ENCODE assay signal across 1 cellular context in the genomic region with DNA sequence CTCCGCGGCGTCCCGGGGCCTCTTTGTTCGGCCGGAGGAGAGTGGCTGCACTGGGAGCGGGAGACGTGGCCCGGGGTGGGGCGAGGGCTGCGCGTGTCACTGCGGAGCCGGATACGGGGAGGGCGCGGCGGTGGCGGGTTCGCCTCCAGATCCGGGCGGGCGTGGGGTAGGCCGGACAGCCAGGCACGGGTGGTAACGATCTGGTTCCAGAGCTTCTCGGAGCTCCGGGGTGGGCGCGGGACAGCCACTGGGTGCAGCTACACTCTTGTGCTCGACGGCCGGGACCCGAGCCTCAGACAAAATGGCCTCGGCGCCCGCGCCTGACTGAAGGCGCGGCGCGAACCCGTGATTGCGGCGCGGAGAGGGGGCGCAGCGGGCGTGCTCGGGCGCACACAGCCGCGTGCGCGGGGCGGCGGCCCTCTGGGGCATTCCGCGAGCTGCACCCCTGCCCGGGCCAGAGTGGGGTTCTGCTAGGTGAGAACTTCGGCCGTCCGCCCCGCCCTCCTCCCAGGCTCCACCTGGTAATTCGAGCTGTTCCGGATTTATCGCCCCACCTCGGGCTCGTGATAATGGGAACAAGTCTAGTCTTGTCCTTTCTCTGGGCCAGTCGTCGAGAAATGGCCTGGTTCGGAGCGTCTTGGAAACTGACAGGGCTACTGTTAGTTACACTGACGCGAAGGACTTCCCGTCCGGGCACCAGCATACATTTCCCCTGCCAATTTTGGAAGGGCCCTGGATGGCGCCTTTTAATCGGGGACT.
TF ChIP-seq lines count a peak whose summit lies in the region.

No MANE protein-coding gene starts in this region.

TF ChIP-seq in HepG2, 621 proteins besides CTCF, POLR2A, EP300 and RAD21 (continued from another document and continues in another):
- TF ChIP-seq SNAI1 (CRISPR knock-in tag; IDR thresholded peaks at IDR 0.05; ENCODE audit: borderline replicate concordance) (peak; percentile 69; the same call in 1 of the 2 replicates), MXI1 (IDR thresholded peaks at IDR 0.05; ENCODE audit: borderline replicate concordance, low read depth, low read length) (no peak), HOMEZ (CRISPR knock-in tag; IDR thresholded peaks at IDR 0.05; ENCODE audit: low read depth) (peak; percentile 50; the same call in 1 of the 2 replicates), BCL6 (CRISPR knock-in tag; IDR thresholded peaks at IDR 0.05) (0 out of 2 replicates have a peak, but pooled peaks have one; percentile 27), NFIC (IDR thresholded peaks at IDR 0.05; ENCODE audit: low read length) (peak; percentile 14; the same call in 1 of the 2 replicates), ZFP36L1 (CRISPR knock-in tag; IDR thresholded peaks at IDR 0.05) (no peak), NAIF1 (CRISPR knock-in tag; IDR thresholded peaks at IDR 0.05; ENCODE audit: borderline replicate concordance) (peak; percentile 69), AGO2 (optimal IDR thresholded peaks at IDR 0.05; ENCODE audit: low read depth, low read length) (peak; percentile 100), THAP7 (CRISPR knock-in tag; IDR thresholded peaks at IDR 0.05) (peak; percentile 43; the same call in 1 of the 2 replicates), ZNF414 (CRISPR knock-in tag; IDR thresholded peaks at IDR 0.05) (no peak), ZNF557 (CRISPR knock-in tag; IDR thresholded peaks at IDR 0.05) (no peak), TBP (CRISPR knock-in tag; IDR thresholded peaks at IDR 0.05) (no peak; the same call in 1 of the 2 replicates), JUN (CRISPR knock-in tag; IDR thresholded peaks at IDR 0.05) (no peak), TFE3 (CRISPR knock-in tag; IDR thresholded peaks at IDR 0.05) (peak; percentile 85), NFKBIZ (CRISPR knock-in tag; IDR thresholded peaks at IDR 0.05) (0 out of 2 replicates have a peak, but pooled peaks have one; percentile 47), ZNF691 (CRISPR knock-in tag; IDR thresholded peaks at IDR 0.05; ENCODE audit: borderline replicate concordance, low read depth) (peak; percentile 75; the same call in 1 of the 2 replicates), ZBTB1 (CRISPR knock-in tag; IDR thresholded peaks at IDR 0.05; ENCODE audit: borderline replicate concordance) (no peak), GLI4 (CRISPR knock-in tag; IDR thresholded peaks at IDR 0.05; ENCODE audit: borderline replicate concordance) (no peak), ZFP62 (CRISPR knock-in tag; IDR thresholded peaks at IDR 0.05) (no peak), FIP1L1 (IDR thresholded peaks at IDR 0.05; ENCODE audit: borderline replicate concordance, insufficient read depth, low read depth, low read length) (0 out of 2 replicates have a peak, but pooled peaks have one; percentile 4), ZNF746 (CRISPR knock-in tag; IDR thresholded peaks at IDR 0.05) (peak; percentile 83; the same call in 1 of the 2 replicates), NONO (IDR thresholded peaks at IDR 0.05) (no peak), NONO (CRISPR knock-in tag; conservative IDR thresholded peaks at IDR 0.05) (no peak; the same call in 1 of the 2 replicates), GRHL1 (CRISPR knock-in tag; conservative IDR thresholded peaks at IDR 0.05) (no peak), GABPA (IDR thresholded peaks at IDR 0.05; ENCODE audit: low read depth, low read length) (no peak), GABPA (CRISPR knock-in tag; IDR thresholded peaks at IDR 0.05; ENCODE audit: low read depth) (peak; percentile 62), ZNF674 (CRISPR knock-in tag; IDR thresholded peaks at IDR 0.05; ENCODE audit: low read depth) (no peak), ZBTB3 (CRISPR knock-in tag; IDR thresholded peaks at IDR 0.05; ENCODE audit: borderline replicate concordance, low read depth) (no peak), ZNF629 (CRISPR knock-in tag; conservative IDR thresholded peaks at IDR 0.05) (0 out of 2 replicates have a peak, but pooled peaks have one; percentile 7), ZNF383 (CRISPR knock-in tag; IDR thresholded peaks at IDR 0.05; ENCODE audit: borderline replicate concordance) (no peak), FLYWCH1 (CRISPR knock-in tag; IDR thresholded peaks at IDR 0.05) (no peak), ZNF737 (CRISPR knock-in tag; IDR thresholded peaks at IDR 0.05; ENCODE audit: borderline replicate concordance) (no peak), ZNF782 (CRISPR knock-in tag; IDR thresholded peaks at IDR 0.05; ENCODE audit: borderline replicate concordance) (peak; percentile 68; the same call in 1 of the 2 replicates), ADNP (CRISPR knock-in tag; IDR thresholded peaks at IDR 0.05) (no peak), ZNF224 (CRISPR knock-in tag; IDR thresholded peaks at IDR 0.05) (peak; percentile 90; the same call in 1 of the 2 replicates), GATAD2A (CRISPR knock-in tag; IDR thresholded peaks at IDR 0.05) (no peak; the same call in 1 of the 2 replicates), HNRNPLL (IDR thresholded peaks at IDR 0.05; ENCODE audit: low read depth, low read length, poor library complexity, severe bottlenecking) (peak; percentile 69), ZNF572 (CRISPR knock-in tag; IDR thresholded peaks at IDR 0.05) (no peak), ZNF136 (CRISPR knock-in tag; IDR thresholded peaks at IDR 0.05; ENCODE audit: low read depth) (peak; percentile 53; the same call in 1 of the 2 replicates), ZNF234 (CRISPR knock-in tag; conservative IDR thresholded peaks at IDR 0.05) (peak; percentile 87; the same call in 1 of the 2 replicates), TCF12 (IDR thresholded peaks at IDR 0.05) (no peak), TCF12 (CRISPR knock-in tag; IDR thresholded peaks at IDR 0.05) (no peak), IKZF5 (CRISPR knock-in tag; IDR thresholded peaks at IDR 0.05) (peak; percentile 70; the same call in 1 of the 2 replicates), ZNF205 (CRISPR knock-in tag; IDR thresholded peaks at IDR 0.05) (no peak; the same call in 1 of the 2 replicates), ZNF83 (CRISPR knock-in tag; IDR thresholded peaks at IDR 0.05; ENCODE audit: borderline replicate concordance) (peak; percentile 94)
- TF ChIP-seq, protein P1, sequence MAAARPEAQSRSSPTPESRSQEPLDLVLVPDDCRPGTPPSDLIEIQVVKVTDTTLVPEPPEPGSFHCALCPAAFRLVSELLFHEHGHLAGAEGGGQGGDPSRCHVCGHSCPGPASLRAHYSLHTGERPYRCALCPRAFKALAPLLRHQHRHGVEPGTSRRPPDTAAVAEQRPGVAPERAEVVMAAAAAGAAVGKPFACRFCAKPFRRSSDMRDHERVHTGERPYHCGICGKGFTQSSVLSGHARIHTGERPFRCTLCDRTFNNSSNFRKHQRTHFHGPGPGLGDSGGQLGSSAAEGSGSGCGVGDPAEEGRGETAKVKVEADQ (CRISPR knock-in tag; IDR thresholded peaks at IDR 0.05; ENCODE audit: borderline replicate concordance): no peak
- TF ChIP-seq, protein P2, sequence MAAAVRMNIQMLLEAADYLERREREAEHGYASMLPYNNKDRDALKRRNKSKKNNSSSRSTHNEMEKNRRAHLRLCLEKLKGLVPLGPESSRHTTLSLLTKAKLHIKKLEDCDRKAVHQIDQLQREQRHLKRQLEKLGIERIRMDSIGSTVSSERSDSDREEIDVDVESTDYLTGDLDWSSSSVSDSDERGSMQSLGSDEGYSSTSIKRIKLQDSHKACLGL (CRISPR knock-in tag; IDR thresholded peaks at IDR 0.05): peak; percentile 55; the same call in 1 of the 2 replicates
- TF ChIP-seq, protein P3, sequence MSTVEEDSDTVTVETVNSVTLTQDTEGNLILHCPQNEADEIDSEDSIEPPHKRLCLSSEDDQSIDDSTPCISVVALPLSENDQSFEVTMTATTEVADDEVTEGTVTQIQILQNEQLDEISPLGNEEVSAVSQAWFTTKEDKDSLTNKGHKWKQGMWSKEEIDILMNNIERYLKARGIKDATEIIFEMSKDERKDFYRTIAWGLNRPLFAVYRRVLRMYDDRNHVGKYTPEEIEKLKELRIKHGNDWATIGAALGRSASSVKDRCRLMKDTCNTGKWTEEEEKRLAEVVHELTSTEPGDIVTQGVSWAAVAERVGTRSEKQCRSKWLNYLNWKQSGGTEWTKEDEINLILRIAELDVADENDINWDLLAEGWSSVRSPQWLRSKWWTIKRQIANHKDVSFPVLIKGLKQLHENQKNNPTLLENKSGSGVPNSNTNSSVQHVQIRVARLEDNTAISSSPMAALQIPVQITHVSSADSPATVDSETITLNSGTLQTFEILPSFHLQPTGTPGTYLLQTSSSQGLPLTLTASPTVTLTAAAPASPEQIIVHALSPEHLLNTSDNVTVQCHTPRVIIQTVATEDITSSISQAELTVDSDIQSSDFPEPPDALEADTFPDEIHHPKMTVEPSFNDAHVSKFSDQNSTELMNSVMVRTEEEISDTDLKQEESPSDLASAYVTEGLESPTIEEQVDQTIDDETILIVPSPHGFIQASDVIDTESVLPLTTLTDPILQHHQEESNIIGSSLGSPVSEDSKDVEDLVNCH (CRISPR knock-in tag; IDR thresholded peaks at IDR 0.05): no peak
